Comparison of ENCODE assay signal across 28 cellular contexts in genomic region chr9:79193506-79194223, GRCh38.
"Had no signal": no experiment of that assay in that cellular context is flagged by ENCODE, and none has a peak within 500 bp of the region (broad histone marks: within the 10 kb centered on the region; RNA-seq: fewer than 3 reads in every experiment).

No MANE protein-coding gene starts in this region.

- H3K27ac Mint-ChIP-seq: activated CD8-positive, alpha-beta T cell treated with anti-CD3 and anti-CD28 coated beads for 36 hours; activated naive CD4-positive, alpha-beta T cell treated with anti-CD3 and anti-CD28 coated beads, Interleukin-2, amount 50 U/mL, for 24 hours; activated naive CD8-positive, alpha-beta T cell treated with anti-CD3 and anti-CD28 coated beads, Interleukin-2, amount 50 U/mL, for 24 hours; activated T-helper 17 cell treated with anti-CD3 and anti-CD28 coated beads, Interleukin-2, amount 50 U/mL, for 72 hours; naive thymus-derived CD8-positive, alpha-beta T cell; stimulated activated naive B cell treated with anti-CD40 and anti-IgM and Interleukin-4, amounts not matched to agents 10 μg/mL and 1 μg/mL and 100 μg/mL, for 72 hours had no signal

- H3K4me1 Mint-ChIP-seq: activated naive CD4-positive, alpha-beta T cell treated with anti-CD3 and anti-CD28 coated beads, Interleukin-2, amount 50 U/mL, for 24 hours; activated naive CD8-positive, alpha-beta T cell treated with anti-CD3 and anti-CD28 coated beads, Interleukin-2, amount 50 U/mL, for 24 hours; activated T-helper 17 cell treated with anti-CD3 and anti-CD28 coated beads, Interleukin-2, amount 50 U/mL, for 72 hours; naive thymus-derived CD8-positive, alpha-beta T cell; neural crest cell; stimulated activated naive B cell treated with anti-CD40 and anti-IgM and Interleukin-4, amounts not matched to agents 10 μg/mL and 1 μg/mL and 100 μg/mL, for 72 hours had no signal

- H3K4me3 Mint-ChIP-seq: activated CD8-positive, alpha-beta T cell treated with anti-CD3 and anti-CD28 coated beads for 36 hours; activated naive CD4-positive, alpha-beta T cell treated with anti-CD3 and anti-CD28 coated beads, Interleukin-2, amount 50 U/mL, for 24 hours; activated naive CD8-positive, alpha-beta T cell treated with anti-CD3 and anti-CD28 coated beads, Interleukin-2, amount 50 U/mL, for 24 hours; activated T-cell treated with anti-CD3 and anti-CD28 coated beads, Interleukin-2, amount 50 U/mL, for 4 hours; activated T-helper 17 cell treated with anti-CD3 and anti-CD28 coated beads, Interleukin-2, amount 50 U/mL, for 72 hours; naive thymus-derived CD8-positive, alpha-beta T cell; neural crest cell; stimulated activated naive B cell treated with anti-CD40 and anti-IgM and Interleukin-4, amounts not matched to agents 10 μg/mL and 1 μg/mL and 100 μg/mL, for 72 hours had no signal

- H3K9me3 ChIP-seq: heart left ventricle, pancreas, prostate gland, sigmoid colon, suprapubic skin, tibial nerve had no signal

- DNase-seq: activated CD4-positive, alpha-beta T cell treated with anti-CD3 and anti-CD28 coated beads for 1 hour; activated CD4-positive, alpha-beta T cell treated with anti-CD3 and anti-CD28 coated beads, Interleukin-2, amount 50 U/mL, for 1 hour; activated CD8-positive, alpha-beta T cell treated with anti-CD3 and anti-CD28 coated beads for 36 hours; activated naive CD8-positive, alpha-beta T cell treated with anti-CD3 and anti-CD28 coated beads, Interleukin-2, amount 50 U/mL, for 24 hours; activated T-cell treated with anti-CD3 and anti-CD28 coated beads, Interleukin-2, amount 50 U/mL, for 4 hours; amygdala; central memory CD4-positive, alpha-beta T cell; foreskin keratinocyte; heart left ventricle; hypothalamus; naive thymus-derived CD8-positive, alpha-beta T cell; nucleus accumbens; pancreas; retina; sigmoid colon; small intestine; stimulated activated CD4-positive, alpha-beta T cell treated with anti-CD3 and anti-CD28 coated beads, Interleukin-1b, Interleukin-23, amount 100 ng/mL, for 48 hours; stimulated activated CD4-positive, alpha-beta T cell treated with anti-CD3 and anti-CD28 coated beads, Interleukin-4, amount 100 ng/mL, for 4 hours; stimulated activated CD8-positive, alpha-beta memory T cell treated with anti-CD3 and anti-CD28 coated beads, Interleukin-4, amount 100 ng/mL, for 48 hours; stimulated activated naive B cell treated with anti-CD40 and anti-IgM and Interleukin-4, amounts not matched to agents 10 μg/mL and 1 μg/mL and 100 μg/mL, for 72 hours; T-helper 2 cell had no signal

- ATAC-seq: activated CD8-positive, alpha-beta T cell treated with anti-CD3 and anti-CD28 coated beads for 36 hours; activated naive CD8-positive, alpha-beta T cell treated with anti-CD3 and anti-CD28 coated beads, Interleukin-2, amount 50 U/mL, for 24 hours; activated T-cell treated with anti-CD3 and anti-CD28 coated beads, Interleukin-2, amount 50 U/mL, for 4 hours; activated T-helper 17 cell treated with anti-CD3 and anti-CD28 coated beads, Interleukin-2, amount 50 U/mL, for 72 hours; esophagus mucosa; foreskin keratinocyte; heart left ventricle; naive thymus-derived CD8-positive, alpha-beta T cell; pancreas; stimulated activated naive B cell treated with anti-CD40 and anti-IgM and Interleukin-4, amounts not matched to agents 10 μg/mL and 1 μg/mL and 100 μg/mL, for 72 hours had no signal

- H3K9me3 Mint-ChIP-seq: activated CD8-positive, alpha-beta T cell treated with anti-CD3 and anti-CD28 coated beads for 36 hours; activated naive CD4-positive, alpha-beta T cell treated with anti-CD3 and anti-CD28 coated beads, Interleukin-2, amount 50 U/mL, for 24 hours; activated naive CD8-positive, alpha-beta T cell treated with anti-CD3 and anti-CD28 coated beads, Interleukin-2, amount 50 U/mL, for 24 hours; activated T-cell treated with anti-CD3 and anti-CD28 coated beads, Interleukin-2, amount 50 U/mL, for 4 hours; activated T-helper 17 cell treated with anti-CD3 and anti-CD28 coated beads, Interleukin-2, amount 50 U/mL, for 72 hours; naive thymus-derived CD8-positive, alpha-beta T cell; neural crest cell; stimulated activated naive B cell treated with anti-CD40 and anti-IgM and Interleukin-4, amounts not matched to agents 10 μg/mL and 1 μg/mL and 100 μg/mL, for 72 hours had no signal

- H3K36me3 ChIP-seq: heart left ventricle, pancreas, prostate gland, sigmoid colon, suprapubic skin, tibial nerve had no signal

- H3K4me3 ChIP-seq: heart left ventricle, pancreas, prostate gland, sigmoid colon, suprapubic skin, tibial nerve had no signal

- H3K27me3 Mint-ChIP-seq: activated naive CD8-positive, alpha-beta T cell treated with anti-CD3 and anti-CD28 coated beads, Interleukin-2, amount 50 U/mL, for 24 hours had no signal

- H3K36me3 Mint-ChIP-seq: activated naive CD4-positive, alpha-beta T cell treated with anti-CD3 and anti-CD28 coated beads, Interleukin-2, amount 50 U/mL, for 24 hours; naive thymus-derived CD8-positive, alpha-beta T cell; stimulated activated naive B cell treated with anti-CD40 and anti-IgM and Interleukin-4, amounts not matched to agents 10 μg/mL and 1 μg/mL and 100 μg/mL, for 72 hours had no signal

- H3K4me1 ChIP-seq: foreskin keratinocyte, pancreas, prostate gland, sigmoid colon, suprapubic skin, tibial nerve had no signal

- H3K27ac ChIP-seq: foreskin keratinocyte, heart left ventricle, pancreas, prostate gland, sigmoid colon, suprapubic skin, tibial nerve had no signal

- H3K27me3 ChIP-seq: heart left ventricle, pancreas, sigmoid colon, suprapubic skin, tibial nerve had no signal
